Comparison of ENCODE assay signal across 8 cellular contexts in genomic region chr3:16300881-16301359, GRCh38.
A peak's percentile ranks its signal among the peaks of the same experiment; 100 is the strongest.
DNase-seq lines count a peak whose midpoint lies in the region; ATAC-seq lines count a peak whose summit lies in the region.

No MANE protein-coding gene starts in this region.

- no peaks in the 10 kb centered on the region for H3K27me3 Mint-ChIP-seq in stimulated activated memory B cell treated with anti-CD40 and anti-IgM and Interleukin-4, amounts not matched to agents 10 μg/mL and 1 μg/mL and 100 μg/mL, for 72 hours

- peaks cover 23% of the 10 kb centered on the region for H3K4me1 Mint-ChIP-seq in stimulated activated memory B cell treated with anti-CD40 and anti-IgM and Interleukin-4, amounts not matched to agents 10 μg/mL and 1 μg/mL and 100 μg/mL, for 72 hours

- H3K27ac Mint-ChIP-seq in stimulated activated memory B cell treated with anti-CD40 and anti-IgM and Interleukin-4, amounts not matched to agents 10 μg/mL and 1 μg/mL and 100 μg/mL, for 72 hours: peak overlapping the region; percentile 57

- H3K9me3 Mint-ChIP-seq in stimulated activated memory B cell treated with anti-CD40 and anti-IgM and Interleukin-4, amounts not matched to agents 10 μg/mL and 1 μg/mL and 100 μg/mL, for 72 hours: no peaks in the 10 kb centered on the region

- peak; percentile 45 to 48 for DNase-seq in activated CD4-positive, alpha-beta T cell treated with anti-CD3 and anti-CD28 coated beads for 4 hours
- DNase-seq in activated CD4-positive, alpha-beta T cell treated with anti-CD3 and anti-CD28 coated beads, Interleukin-2, amount 50 U/mL, for 4 hours: no peak
- peak; percentile 76 for DNase-seq in activated effector memory CD4-positive, alpha-beta T cell treated with anti-CD3 and anti-CD28 coated beads, Interleukin-2, amount 50 U/mL, for 16 hours
- DNase-seq in epidermal melanocyte (ENCODE audit: insufficient read length, low spot score) (no peak), NCI-H2171 treated with DMSO at 0.1 percent for 48 hours (lab: John Stamatoyannopoulos, UW) (no peak), NCI-H526 treated with DMSO at 0.1 percent for 48 hours (lab: John Stamatoyannopoulos, UW) (no peak)

- H3K36me3 Mint-ChIP-seq in stimulated activated memory B cell treated with anti-CD40 and anti-IgM and Interleukin-4, amounts not matched to agents 10 μg/mL and 1 μg/mL and 100 μg/mL, for 72 hours: peaks cover 73% of the 10 kb centered on the region

- peak; percentile 78 for ATAC-seq in HG03354 (IDR thresholded peaks at IDR 0.05; ENCODE audit: poor library complexity, severe bottlenecking, unreplicated experiment)
- peak; percentile 81 for ATAC-seq in stimulated activated memory B cell treated with anti-CD40 and anti-IgM and Interleukin-4, amounts not matched to agents 10 μg/mL and 1 μg/mL and 100 μg/mL, for 72 hours

- no peak overlapping the region for H3K4me3 Mint-ChIP-seq in stimulated activated memory B cell treated with anti-CD40 and anti-IgM and Interleukin-4, amounts not matched to agents 10 μg/mL and 1 μg/mL and 100 μg/mL, for 72 hours

Comparison
In these comparisons a context has a peak if more than half of its experiments do, and no peak if none do; other contexts are left out.
1. DNase-seq: peak in activated CD4-positive, alpha-beta T cell treated with anti-CD3 and anti-CD28 coated beads for 4 hours (2 of 2) and activated effector memory CD4-positive, alpha-beta T cell treated with anti-CD3 and anti-CD28 coated beads, Interleukin-2, amount 50 U/mL, for 16 hours (single experiment); none in activated CD4-positive, alpha-beta T cell treated with anti-CD3 and anti-CD28 coated beads, Interleukin-2, amount 50 U/mL, for 4 hours (0 of 2), epidermal melanocyte (single experiment), NCI-H2171 treated with DMSO at 0.1 percent for 48 hours (single experiment) and NCI-H526 treated with DMSO at 0.1 percent for 48 hours (single experiment).